1 cellular context compared by ENCODE assay signal in the genomic region with DNA sequence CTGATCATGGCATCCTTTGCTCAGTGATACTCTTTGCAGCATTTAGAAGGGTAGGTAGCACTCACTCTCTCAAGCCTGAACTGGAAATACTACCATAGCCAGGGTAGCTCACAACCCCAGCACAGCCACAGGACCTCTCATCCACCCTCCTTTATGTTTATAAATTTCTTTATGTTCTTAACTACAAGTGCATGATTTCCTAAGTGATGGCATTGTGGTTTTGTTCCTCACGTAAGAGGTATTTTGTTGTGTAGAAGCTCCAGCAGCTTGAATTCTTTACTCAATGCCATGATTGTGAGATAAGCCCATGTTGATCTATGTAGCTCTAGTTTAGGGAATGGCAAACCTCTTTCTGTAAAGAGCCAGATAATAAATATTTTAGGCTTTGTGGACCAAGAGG.
TF ChIP-seq lines count a peak whose summit lies in the region.

No MANE protein-coding gene starts in this region.

TF ChIP-seq in K562, 482 proteins besides CTCF, POLR2A, EP300 and RAD21:
- no peak for TF ChIP-seq ZFP36 (IDR thresholded peaks at IDR 0.05; ENCODE audit: low read depth, low read length, partially characterized antibody)
- no peak for TF ChIP-seq MEF2D (tag; conservative IDR thresholded peaks at IDR 0.05; ENCODE audit: low read depth)
- 0 out of 2 replicates have a peak, but pooled peaks have one; percentile 34 for TF ChIP-seq FOXJ2 (tag; IDR thresholded peaks at IDR 0.05)
- TF ChIP-seq XRCC3 (IDR thresholded peaks at IDR 0.05): no peak
- TF ChIP-seq, protein P1, sequence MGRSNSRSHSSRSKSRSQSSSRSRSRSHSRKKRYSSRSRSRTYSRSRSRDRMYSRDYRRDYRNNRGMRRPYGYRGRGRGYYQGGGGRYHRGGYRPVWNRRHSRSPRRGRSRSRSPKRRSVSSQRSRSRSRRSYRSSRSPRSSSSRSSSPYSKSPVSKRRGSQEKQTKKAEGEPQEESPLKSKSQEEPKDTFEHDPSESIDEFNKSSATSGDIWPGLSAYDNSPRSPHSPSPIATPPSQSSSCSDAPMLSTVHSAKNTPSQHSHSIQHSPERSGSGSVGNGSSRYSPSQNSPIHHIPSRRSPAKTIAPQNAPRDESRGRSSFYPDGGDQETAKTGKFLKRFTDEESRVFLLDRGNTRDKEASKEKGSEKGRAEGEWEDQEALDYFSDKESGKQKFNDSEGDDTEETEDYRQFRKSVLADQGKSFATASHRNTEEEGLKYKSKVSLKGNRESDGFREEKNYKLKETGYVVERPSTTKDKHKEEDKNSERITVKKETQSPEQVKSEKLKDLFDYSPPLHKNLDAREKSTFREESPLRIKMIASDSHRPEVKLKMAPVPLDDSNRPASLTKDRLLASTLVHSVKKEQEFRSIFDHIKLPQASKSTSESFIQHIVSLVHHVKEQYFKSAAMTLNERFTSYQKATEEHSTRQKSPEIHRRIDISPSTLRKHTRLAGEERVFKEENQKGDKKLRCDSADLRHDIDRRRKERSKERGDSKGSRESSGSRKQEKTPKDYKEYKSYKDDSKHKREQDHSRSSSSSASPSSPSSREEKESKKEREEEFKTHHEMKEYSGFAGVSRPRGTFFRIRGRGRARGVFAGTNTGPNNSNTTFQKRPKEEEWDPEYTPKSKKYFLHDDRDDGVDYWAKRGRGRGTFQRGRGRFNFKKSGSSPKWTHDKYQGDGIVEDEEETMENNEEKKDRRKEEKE (IDR thresholded peaks at IDR 0.05; ENCODE audit: borderline replicate concordance in 1 of 2, control insufficient read depth in 1 of 2, low read depth in 2 of 2, low read length in 1 of 2): no peak
- no peak for TF ChIP-seq RBBP5 (IDR thresholded peaks at IDR 0.05; ENCODE audit: borderline replicate concordance, insufficient read depth, low read length, poor library complexity, severe bottlenecking)
TF ChIP-seq in K562: peak in this region for 1.
